Comparison of ENCODE assay signal across 1 cellular context in genomic region chr17:76138234-76138895, GRCh38.
TF ChIP-seq lines count a peak whose summit lies in the region.

No MANE protein-coding gene starts in this region.

TF ChIP-seq in SK-N-SH, 30 proteins besides CTCF, POLR2A, EP300 and RAD21 (continued from another document):
- TF ChIP-seq CHD2 (IDR thresholded peaks at IDR 0.05; ENCODE audit: low read length, partially characterized antibody), result no peak
- no peak for TF ChIP-seq FOXJ3 (CRISPR knock-in tag; IDR thresholded peaks at IDR 0.05)
TF ChIP-seq in SK-N-SH: peak in this region for 0.
